Comparison of ENCODE assay signal across 8 cellular contexts in genomic region chr4:48780867-48781219, GRCh38. TPM values are rescaled to one million over a fixed set of nuclear protein-coding genes. Genes with fewer than 3 reads are reported as not detected.
DNase-seq lines count a peak whose midpoint lies in the region; ATAC-seq and TF ChIP-seq lines count a peak whose summit lies in the region.

No MANE protein-coding gene starts in this region.

- H3K36me3 ChIP-seq in KMS-11 (ENCODE audit: insufficient read depth) = no peaks in the 10 kb centered on the region
- no peaks in the 10 kb centered on the region for H3K36me3 ChIP-seq in upper lobe of right lung

- peak overlapping the region; percentile 95 for H3K27ac Mint-ChIP-seq in endothelial cell (ENCODE audit: unreplicated experiment)
- peak overlapping the region; percentile 75 to 85 for H3K27ac Mint-ChIP-seq in natural killer cell treated with Interleukin-12 subunit alpha and Interleukin-12 subunit beta and Interleukin-15 and Interleukin-18, amount 100 ng/mL, for 72 hours

- peaks cover 14% of the 10 kb centered on the region for H3K36me3 Mint-ChIP-seq in endothelial cell (ENCODE audit: low read depth, unreplicated experiment)
- H3K36me3 Mint-ChIP-seq in natural killer cell treated with Interleukin-12 subunit alpha and Interleukin-12 subunit beta and Interleukin-15 and Interleukin-18, amount 100 ng/mL, for 72 hours = no peaks in the 10 kb centered on the region

- H3K27me3 Mint-ChIP-seq in endothelial cell (ENCODE audit: unreplicated experiment) = peaks cover 13% of the 10 kb centered on the region
- no peaks in the 10 kb centered on the region for H3K27me3 Mint-ChIP-seq in natural killer cell treated with Interleukin-12 subunit alpha and Interleukin-12 subunit beta and Interleukin-15 and Interleukin-18, amount 100 ng/mL, for 72 hours

- DNase-seq in AML-193 (lab: John Stamatoyannopoulos, UW) = peak; percentile 25 to 43
- DNase-seq in activated CD4-positive, alpha-beta T cell treated with anti-CD3 and anti-CD28 coated beads for 4 hours = peak; percentile 39 to 46
- no peak for DNase-seq in endothelial cell (ENCODE audit: low spot score)
- DNase-seq in natural killer cell treated with Interleukin-12 subunit alpha and Interleukin-12 subunit beta and Interleukin-15 and Interleukin-18, amount 100 ng/mL, for 72 hours (ENCODE audit: low spot score) = no peak
- no peak for DNase-seq in upper lobe of right lung

- no peaks in the 10 kb centered on the region for H3K9me3 Mint-ChIP-seq in endothelial cell (ENCODE audit: unreplicated experiment)
- no peaks in the 10 kb centered on the region for H3K9me3 Mint-ChIP-seq in natural killer cell treated with Interleukin-12 subunit alpha and Interleukin-12 subunit beta and Interleukin-15 and Interleukin-18, amount 100 ng/mL, for 72 hours

- peak overlapping the region; percentile 96 for H3K4me3 Mint-ChIP-seq in endothelial cell (ENCODE audit: unreplicated experiment)
- peak overlapping the region; percentile 89 for H3K4me3 Mint-ChIP-seq in natural killer cell treated with Interleukin-12 subunit alpha and Interleukin-12 subunit beta and Interleukin-15 and Interleukin-18, amount 100 ng/mL, for 72 hours

- peaks cover 50% of the 10 kb centered on the region for H3K4me1 ChIP-seq in KMS-11 (ENCODE audit: low read depth, poor library complexity, severe bottlenecking)
- peaks cover 25% of the 10 kb centered on the region for H3K4me1 ChIP-seq in upper lobe of right lung

- peaks cover 21% of the 10 kb centered on the region for H4K20me1 ChIP-seq in KMS-11 (ENCODE audit: insufficient read depth)

- intact Hi-C loops in upper lobe of right lung (cut with DNase I) = no loop called here

- H3K4me3 ChIP-seq in KMS-11 (IDR thresholded peaks at IDR 0.05; ENCODE audit: insufficient read depth, low read depth, low read length) (peak overlapping the region; percentile 86), upper lobe of right lung (peak overlapping the region; percentile 98)

- H3K4me1 Mint-ChIP-seq in endothelial cell (ENCODE audit: unreplicated experiment) = peaks cover 37% of the 10 kb centered on the region
- peaks cover 25 to 39% of the 10 kb centered on the region in 2 donors for H3K4me1 Mint-ChIP-seq in natural killer cell treated with Interleukin-12 subunit alpha and Interleukin-12 subunit beta and Interleukin-15 and Interleukin-18, amount 100 ng/mL, for 72 hours (ENCODE audit: low read depth in 2 of 2)

- H2AFZ ChIP-seq in KMS-11 (ENCODE audit: low read depth) = peak overlapping the region; percentile 50; the same call in 1 of the 2 replicates

- H3K9me3 ChIP-seq in upper lobe of right lung = no peaks in the 10 kb centered on the region

- peak overlapping the region; percentile 41 for H3K4me2 ChIP-seq in KMS-11

- H3K27me3 ChIP-seq in KMS-11 (ENCODE audit: insufficient read depth, low read depth) (no peaks in the 10 kb centered on the region), upper lobe of right lung (no peaks in the 10 kb centered on the region)

- TF ChIP-seq CTCF in KMS-11 (conservative IDR thresholded peaks at IDR 0.05; ENCODE audit: low read depth, low read length) (no peak), endothelial cell (IDR thresholded peaks at IDR 0.05; ENCODE audit: unreplicated experiment) (no peak), upper lobe of right lung (IDR thresholded peaks at IDR 0.05) (no peak)

- H3K27ac ChIP-seq in KMS-11 (peak overlapping the region; percentile 3; the same call in 1 of the 2 replicates), upper lobe of right lung (peak overlapping the region; percentile 82)

- no peak for ATAC-seq in natural killer cell treated with Interleukin-12 subunit alpha and Interleukin-12 subunit beta and Interleukin-15 and Interleukin-18, amount 100 ng/mL, for 72 hours
- ATAC-seq in upper lobe of right lung = no peak
- ATAC-seq in GM21619 (IDR thresholded peaks at IDR 0.05; ENCODE audit: unreplicated experiment) = no peak
- no peak for ATAC-seq in GM19324 (IDR thresholded peaks at IDR 0.05; ENCODE audit: low FRiP score, unreplicated experiment)

- peaks cover 35% of the 10 kb centered on the region for H3K79me2 ChIP-seq in KMS-11 (ENCODE audit: insufficient read depth, low read depth)

- peak overlapping the region; percentile 23; the same call in 1 of the 2 replicates for H3K9ac ChIP-seq in KMS-11

RNA-seq across cellular contexts. Expression of gene FRYL, which starts 0.8 kb away (rescaled TPM):
- 93.3 TPM for total RNA-seq in endothelial cell (ENCODE audit: unreplicated experiment)
- total RNA-seq in natural killer cell treated with Interleukin-12 subunit alpha and Interleukin-12 subunit beta and Interleukin-15 and Interleukin-18, amount 100 ng/mL, for 72 hours = 100 to 1,000 TPM in 1 of 2 donors, 10 to 100 TPM in 1; 99.0 to 113 TPM
- total RNA-seq in upper lobe of right lung = 71.9 TPM

RNA-seq across cellular contexts. Expression of gene OCIAD1, which starts 50.0 kb away (rescaled TPM):
- 121 TPM for total RNA-seq in endothelial cell (ENCODE audit: unreplicated experiment)
- 100 to 1,000 TPM in 1 of 2 donors, 10 to 100 TPM in 1; 93.9 to 104 TPM for total RNA-seq in natural killer cell treated with Interleukin-12 subunit alpha and Interleukin-12 subunit beta and Interleukin-15 and Interleukin-18, amount 100 ng/mL, for 72 hours
- total RNA-seq in upper lobe of right lung = 101 TPM

Comparison
In these comparisons a context has a peak if more than half of its experiments do, and no peak if none do; other contexts are left out.
1. DNase-seq: peak in AML-193 (2 of 2) and activated CD4-positive, alpha-beta T cell treated with anti-CD3 and anti-CD28 coated beads for 4 hours (2 of 2); none in endothelial cell (single experiment), natural killer cell treated with Interleukin-12 subunit alpha and Interleukin-12 subunit beta and Interleukin-15 and Interleukin-18, amount 100 ng/mL, for 72 hours (single experiment) and upper lobe of right lung (single experiment).